Comparison of ENCODE assay signal across 21 cellular contexts in the genomic region with DNA sequence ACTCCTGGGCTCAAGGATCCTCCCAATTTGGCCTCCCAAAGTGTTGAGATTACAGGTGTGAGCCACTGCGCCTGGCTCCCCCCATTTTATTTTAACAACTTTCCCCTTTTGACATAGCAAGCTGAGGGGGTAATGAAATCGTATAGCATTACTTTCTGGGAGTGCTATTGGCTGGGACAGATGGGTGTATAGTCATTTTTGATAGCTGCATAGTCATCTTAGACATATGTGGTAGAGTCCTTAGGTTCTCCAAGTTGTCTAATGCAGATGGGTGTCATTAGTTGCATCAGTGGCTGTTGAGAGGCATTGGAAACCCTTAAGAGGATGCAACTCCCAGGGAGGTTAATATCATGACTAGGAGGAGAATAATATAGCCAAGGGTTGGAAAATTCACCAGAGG. TPM values are rescaled to one million over a fixed set of nuclear protein-coding genes. Genes with fewer than 3 reads are reported as not detected.
A peak's percentile ranks its signal among the peaks of the same experiment; 100 is the strongest.
DNase-seq lines count a peak whose midpoint lies in the region; ATAC-seq, FAIRE-seq and TF ChIP-seq lines count a peak whose summit lies in the region.
"Had no signal": no experiment of that assay in that cellular context is flagged by ENCODE, and none has a peak within 500 bp of the region (broad histone marks: within the 10 kb centered on the region; RNA-seq: fewer than 3 reads in every experiment).

No MANE protein-coding gene starts in this region.

- no peak overlapping the region for H3K4me2 ChIP-seq in A549
- H3K4me2 ChIP-seq: KMS-11 had no signal

- DNase-seq in activated CD8-positive, alpha-beta memory T cell treated with anti-CD3 and anti-CD28 coated beads, Interleukin-2, amount 10 ng/mL, durations not matched to agents 7 days and 5 days, result no peak
- no peak for DNase-seq in activated CD8-positive, alpha-beta memory T cell treated with anti-CD3 and anti-CD28 coated beads, Interleukin-2, amount 50 U/mL, for 4 hours
- DNase-seq in A549 (ENCODE audit: low read depth in 1 of 2, low spot score in 1 of 2), result no peak
- DNase-seq in T-cell, result no peak
- no peak for DNase-seq in activated naive CD4-positive, alpha-beta T cell treated with anti-CD3 and anti-CD28 coated beads, Interleukin-2, amount 50 U/mL, for 72 hours (ENCODE audit: low spot score in 2 of 2)
- no peak for DNase-seq in immature natural killer cell
- DNase-seq in SIG-M5 (lab: John Stamatoyannopoulos, UW), result no peak
- DNase-seq: DMS79; MV-4-11; NCI-H1694 treated with DMSO at 0.1 percent for 48 hours; NCI-H748 treated with DMSO at 0.1 percent for 48 hours; NK-92 treated with Interleukin-12 subunit alpha and Interleukin-12 subunit beta, amount 100 ng/mL, for 24 hours; Peyer's patch had no signal

- peak overlapping the region; percentile 93 for H3K27ac Mint-ChIP-seq in activated CD8-positive, alpha-beta memory T cell treated with anti-CD3 and anti-CD28 coated beads, Interleukin-2, amount 10 ng/mL, durations not matched to agents 7 days and 5 days
- peak overlapping the region; percentile 99 for H3K27ac Mint-ChIP-seq in T-cell
- H3K27ac Mint-ChIP-seq in activated naive CD4-positive, alpha-beta T cell treated with anti-CD3 and anti-CD28 coated beads, Interleukin-2, amount 50 U/mL, for 72 hours, result peak overlapping the region; percentile 94 to 99
- H3K27ac Mint-ChIP-seq in immature natural killer cell, result no peak overlapping the region

- peaks cover 33% of the 10 kb centered on the region for H3K4me1 Mint-ChIP-seq in activated CD8-positive, alpha-beta memory T cell treated with anti-CD3 and anti-CD28 coated beads, Interleukin-2, amount 10 ng/mL, durations not matched to agents 7 days and 5 days
- peaks cover 59 to 63% (median 61%) of the 10 kb centered on the region in 3 donors for H3K4me1 Mint-ChIP-seq in T-cell
- no peaks in the 10 kb centered on the region for H3K4me1 Mint-ChIP-seq in immature natural killer cell

- H3K9me3 ChIP-seq in A549, result peaks cover 6% of the 10 kb centered on the region; the same call in 1 of the 3 replicates
- H3K9me3 ChIP-seq: HAP-1, Peyer's patch had no signal

- CTCF ChIA-PET in activated CD8-positive, alpha-beta memory T cell treated with anti-CD3 and anti-CD28 coated beads, Interleukin-2, amount 10 ng/mL, durations not matched to agents 7 days and 5 days (lab: Charles Lee), result interaction anchor here (1.0 to 12.0 kb wide), 6 partner anchors 8 to 138 kb away, joined by 4 to 154 read pairs (median 7); a partner anchor contains a TSS
- CTCF ChIA-PET in A549 (lab: Yijun Ruan, JAX), result interaction anchor here (0.9 to 43.4 kb wide), 13 partner anchors 6 to 244 kb away, joined by 3 to 1052 read pairs (median 3); no protein-coding TSS in a partner anchor
- CTCF ChIA-PET in T-cell (lab: Charles Lee), result interaction anchor here (0.9 to 1.8 kb wide), 3 partner anchors 13 to 16 kb away, joined by 4 to 7 read pairs (median 5); no protein-coding TSS in a partner anchor

- H3K4me3 Mint-ChIP-seq in activated CD8-positive, alpha-beta memory T cell treated with anti-CD3 and anti-CD28 coated beads, Interleukin-2, amount 10 ng/mL, durations not matched to agents 7 days and 5 days, result no peak overlapping the region
- H3K4me3 Mint-ChIP-seq in T-cell, result no peak overlapping the region
- H3K4me3 Mint-ChIP-seq in immature natural killer cell, result no peak overlapping the region

- H3K9me3 Mint-ChIP-seq in activated CD8-positive, alpha-beta memory T cell treated with anti-CD3 and anti-CD28 coated beads, Interleukin-2, amount 10 ng/mL, durations not matched to agents 7 days and 5 days (ENCODE audit: low read depth), result no peaks in the 10 kb centered on the region
- H3K9me3 Mint-ChIP-seq in T-cell (peaks cover 0 to 3% (median 3%) of the 10 kb centered on the region in 3 donors), immature natural killer cell (peaks cover 0 to 2% (median 0%) of the 10 kb centered on the region in 6 donors)
- peaks cover 0 to 23% of the 10 kb centered on the region in 2 donors for H3K9me3 Mint-ChIP-seq in activated naive CD4-positive, alpha-beta T cell treated with anti-CD3 and anti-CD28 coated beads, Interleukin-2, amount 50 U/mL, for 72 hours

- no peak for TF ChIP-seq POLR2A in A549 (IDR thresholded peaks at IDR 0.05; ENCODE audit: low read length)

- H3K27me3 Mint-ChIP-seq in activated CD8-positive, alpha-beta memory T cell treated with anti-CD3 and anti-CD28 coated beads, Interleukin-2, amount 10 ng/mL, durations not matched to agents 7 days and 5 days, result no peaks in the 10 kb centered on the region
- no peaks in the 10 kb centered on the region for H3K27me3 Mint-ChIP-seq in T-cell
- peaks cover 0 to 7% (median 5%) of the 10 kb centered on the region in 3 donors for H3K27me3 Mint-ChIP-seq in immature natural killer cell (ENCODE audit: low read depth in 3 of 3)

- no peak overlapping the region for H3K4me3 ChIP-seq in A549
- H3K4me3 ChIP-seq: BLaER1 treated with 17β-estradiol and CSF1 and Interleukin-3, amounts not matched to agents 10 nM and 100 nM; HAP-1; Peyer's patch had no signal

- no peak for TF ChIP-seq RAD21 in A549 (conservative IDR thresholded peaks at IDR 0.05 in 1 of 2, IDR thresholded peaks at IDR 0.05 in 1 of 2)

- peaks cover 17% of the 10 kb centered on the region for H3K36me3 Mint-ChIP-seq in activated CD8-positive, alpha-beta memory T cell treated with anti-CD3 and anti-CD28 coated beads, Interleukin-2, amount 10 ng/mL, durations not matched to agents 7 days and 5 days
- no peaks in the 10 kb centered on the region for H3K36me3 Mint-ChIP-seq in T-cell
- H3K36me3 Mint-ChIP-seq in activated naive CD4-positive, alpha-beta T cell treated with anti-CD3 and anti-CD28 coated beads, Interleukin-2, amount 50 U/mL, for 72 hours, result peaks cover 14 to 41% of the 10 kb centered on the region in 2 donors
- H3K36me3 Mint-ChIP-seq in immature natural killer cell, result no peaks in the 10 kb centered on the region

- peak; percentile 43 for FAIRE-seq in A549 (lab: Jason Lieb, UNC)
- FAIRE-seq: GM12892, GM18507 had no signal

- TF ChIP-seq CTCF in A549 (IDR thresholded peaks at IDR 0.05), result no peak

- 48% methylated on average over 2 of the region's 2 CpGs for WGBS in A549 (ENCODE audit: missing lambda C conversion rate)

- H3K4me1 ChIP-seq in A549, result no peaks in the 10 kb centered on the region
- H3K4me1 ChIP-seq: HAP-1, Peyer's patch had no signal

- POLR2A ChIA-PET in A549 (lab: Yijun Ruan, JAX) (no interaction called here), T-cell (lab: Charles Lee) (interaction anchor here (0.6 to 0.7 kb wide), 3 partner anchors 43 to 193 kb away, joined by 5 to 8 read pairs (median 7); no protein-coding TSS in a partner anchor)

- H3K27ac ChIP-seq in A549, result no peak overlapping the region
- H3K27ac ChIP-seq: BLaER1 treated with 17β-estradiol and CSF1 and Interleukin-3, amounts not matched to agents 10 nM and 100 nM; KMS-11; Peyer's patch had no signal

- TF ChIP-seq EP300 in A549 (IDR thresholded peaks at IDR 0.05), result no peak

- no peak for ATAC-seq in activated CD8-positive, alpha-beta memory T cell treated with anti-CD3 and anti-CD28 coated beads, Interleukin-2, amount 10 ng/mL, durations not matched to agents 7 days and 5 days
- ATAC-seq in A549 (no peak), T-cell (replicated peaks in 1 of 4) (no peak), GM18907 (IDR thresholded peaks at IDR 0.05; ENCODE audit: unreplicated experiment) (no peak)
- peak; percentile 54 to 56 for ATAC-seq in activated naive CD4-positive, alpha-beta T cell treated with anti-CD3 and anti-CD28 coated beads, Interleukin-2, amount 50 U/mL, for 72 hours

TF ChIP-seq in A549, 52 proteins besides CTCF, POLR2A, EP300 and RAD21:
- TF ChIP-seq FOSB (CRISPR knock-in tag; IDR thresholded peaks at IDR 0.05) (no peak), NR3C1 (IDR thresholded peaks at IDR 0.05) (no peak), HOXB13 (CRISPR knock-in tag; IDR thresholded peaks at IDR 0.05; ENCODE audit: low read depth) (no peak), ESRRA (IDR thresholded peaks at IDR 0.05; ENCODE audit: borderline replicate concordance, low read length) (no peak), POLR2AphosphoS2 (conservative IDR thresholded peaks at IDR 0.05; ENCODE audit: low read length) (no peak), HEYL (CRISPR knock-in tag; IDR thresholded peaks at IDR 0.05) (no peak), TP53 (CRISPR knock-in tag; IDR thresholded peaks at IDR 0.05) (no peak)

RNA-seq across cellular contexts. Expression of a gene that starts 28.6 kb away (rescaled TPM):
- not detected for total RNA-seq in activated CD8-positive, alpha-beta memory T cell treated with anti-CD3 and anti-CD28 coated beads, Interleukin-2, amount 10 ng/mL, durations not matched to agents 7 days and 5 days
- not detected in 2 replicates for polyA plus RNA-seq in A549 (2011; rRNA removed)
- polyA plus RNA-seq in A549 (2012; cell fraction: cytosol; rRNA removed), result not detected in 2 replicates
- polyA plus RNA-seq in A549 (2012; cell fraction: nucleus; rRNA removed), result not detected in 2 replicates
- polyA plus RNA-seq in A549 (2017; fragmentation: RNase III; extraction: RNeasy Plus Mini Kit Qiagen cat#74134 plus additional on column Dnase treatment), result not detected in 3 replicates
- not detected in 2 replicates for polyA minus RNA-seq in A549 (2011; rRNA and poly(A)+ RNA removed)
- total RNA-seq in T-cell, result 1 to 10 TPM in 1 of 5 donors, under 1 TPM in 4; 0.20 to 1.1 (median 0.44) TPM
- total RNA-seq in activated naive CD4-positive, alpha-beta T cell treated with anti-CD3 and anti-CD28 coated beads, Interleukin-2, amount 50 U/mL, for 72 hours, result under 1 TPM; 0.06 to 0.43 TPM
- polyA plus RNA-seq in immature natural killer cell, result not detected
- total RNA-seq: HT-29, NCI-H460 had no signal

RNA-seq across cellular contexts. Expression of a gene that starts 52.9 kb away (rescaled TPM):
- under 1 TPM; 0.29 to 0.63 TPM for total RNA-seq in activated CD8-positive, alpha-beta memory T cell treated with anti-CD3 and anti-CD28 coated beads, Interleukin-2, amount 10 ng/mL, durations not matched to agents 7 days and 5 days
- 11.2 and 14.1 TPM in 2 replicates for polyA plus RNA-seq in A549 (2011; rRNA removed)
- polyA plus RNA-seq in A549 (2012; cell fraction: cytosol; rRNA removed), result 5.0 and 5.6 TPM in 2 replicates
- 2.7 and 6.0 TPM in 2 replicates for polyA plus RNA-seq in A549 (2012; cell fraction: nucleus; rRNA removed)
- 14.9 to 17.2 TPM (median 15.4 TPM) in 3 replicates for polyA plus RNA-seq in A549 (2017; fragmentation: RNase III; extraction: RNeasy Plus Mini Kit Qiagen cat#74134 plus additional on column Dnase treatment)
- polyA minus RNA-seq in A549 (2011; rRNA and poly(A)+ RNA removed), result 5.2 and 6.0 TPM in 2 replicates
- 1 to 10 TPM in 1 of 5 donors, under 1 TPM in 2, not detected in 2; 0.15 to 1.1 (median 0.43) TPM for total RNA-seq in T-cell
- not detected for total RNA-seq in activated naive CD4-positive, alpha-beta T cell treated with anti-CD3 and anti-CD28 coated beads, Interleukin-2, amount 50 U/mL, for 72 hours
- polyA plus RNA-seq in immature natural killer cell, result not detected
- total RNA-seq: HT-29, NCI-H460 had no signal

Comparison
In these comparisons a context has a peak if more than half of its experiments do, and no peak if none do; other contexts are left out.
1. ATAC-seq: peak in activated naive CD4-positive, alpha-beta T cell treated with anti-CD3 and anti-CD28 coated beads, Interleukin-2, amount 50 U/mL, for 72 hours (2 of 2); none in activated CD8-positive, alpha-beta memory T cell treated with anti-CD3 and anti-CD28 coated beads, Interleukin-2, amount 10 ng/mL, durations not matched to agents 7 days and 5 days (single experiment), A549 (0 of 2), T-cell (0 of 4) and GM18907 (single experiment).
2. H3K27ac Mint-ChIP-seq: peak in activated CD8-positive, alpha-beta memory T cell treated with anti-CD3 and anti-CD28 coated beads, Interleukin-2, amount 10 ng/mL, durations not matched to agents 7 days and 5 days (single experiment), T-cell (2 of 2) and activated naive CD4-positive, alpha-beta T cell treated with anti-CD3 and anti-CD28 coated beads, Interleukin-2, amount 50 U/mL, for 72 hours (2 of 2); none in immature natural killer cell (0 of 6).